ENCODE assay signal across 37 cellular contexts in the genomic region with DNA sequence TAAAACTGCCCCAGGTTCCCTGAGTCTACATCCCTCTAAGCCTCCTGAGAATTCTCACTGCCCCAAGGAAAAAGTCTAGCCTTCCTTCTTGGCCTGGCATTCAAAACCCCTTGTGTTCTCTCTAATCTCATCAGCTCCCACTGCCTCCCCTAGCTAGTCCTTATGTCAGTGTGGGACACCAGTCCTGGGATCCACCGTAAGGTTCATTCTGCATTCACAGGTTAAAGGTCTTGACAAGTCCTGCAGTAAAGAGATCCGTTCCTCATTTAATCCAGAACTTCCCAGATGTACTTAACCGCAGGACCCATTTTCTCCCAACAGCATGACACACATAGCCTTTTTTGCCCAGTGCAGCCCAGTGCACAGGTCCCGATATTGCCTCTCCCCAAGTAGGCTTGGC. TPM values are rescaled to one million over a fixed set of nuclear protein-coding genes. Genes with fewer than 3 reads are reported as not detected.
A peak's percentile ranks its signal among the peaks of the same experiment; 100 is the strongest.
DNase-seq lines count a peak whose midpoint lies in the region; ATAC-seq and FAIRE-seq lines count a peak whose summit lies in the region.
"Had no signal": no experiment of that assay in that cellular context is flagged by ENCODE, and none has a peak within 500 bp of the region (broad histone marks: within the 10 kb centered on the region; RNA-seq: fewer than 3 reads in every experiment).

No MANE protein-coding gene starts in this region.

- H3K27ac ChIP-seq in BLaER1: peak overlapping the region; percentile 89
- H3K27ac ChIP-seq: adrenal gland, esophagus muscularis mucosa, foreskin keratinocyte, heart right ventricle, HL-60, KMS-11, lower lobe of right lung, parathyroid adenoma, SJCRH30 had no signal

- peaks cover 30% of the 10 kb centered on the region for H3K4me1 Mint-ChIP-seq in activated CD4-positive, alpha-beta T cell treated with anti-CD3 and anti-CD28 coated beads for 36 hours
- H3K4me1 Mint-ChIP-seq in activated CD4-positive, alpha-beta memory T cell treated with anti-CD3 and anti-CD28 coated beads for 36 hours (ENCODE audit: low read depth): peaks cover 32% of the 10 kb centered on the region
- H3K4me1 Mint-ChIP-seq in naive B cell: peaks cover 9 to 23% (median 14%) of the 10 kb centered on the region in 3 donors

- no peak for FAIRE-seq in frontal cortex (lab: Jason Lieb, UNC)
- FAIRE-seq: A204.1, endometrium, small intestine, urothelium cell line had no signal

- no peaks in the 10 kb centered on the region for H4K20me1 ChIP-seq in BLaER1

- intact Hi-C loops in activated CD4-positive, alpha-beta T cell treated with anti-CD3 and anti-CD28 coated beads for 36 hours (cut with DNase I, micrococcal nuclease): no loop called here
- intact Hi-C loops in activated CD4-positive, alpha-beta memory T cell treated with anti-CD3 and anti-CD28 coated beads for 36 hours (cut with micrococcal nuclease): no loop called here

- no peak for DNase-seq in activated CD4-positive, alpha-beta T cell treated with anti-CD3 and anti-CD28 coated beads for 36 hours
- DNase-seq in activated CD4-positive, alpha-beta T cell treated with anti-CD3 and anti-CD28 coated beads, Interleukin-2, amount 50 U/mL, for 1 hour: no peak
- DNase-seq in activated CD4-positive, alpha-beta memory T cell treated with anti-CD3 and anti-CD28 coated beads for 36 hours: no peak
- DNase-seq in naive B cell (no peak), frontal cortex (ENCODE audit: low spot score in 2 of 2) (no peak), CD1c-positive myeloid dendritic cell (ENCODE audit: extremely low spot score) (no peak)
- DNase-seq in activated effector memory CD4-positive, alpha-beta T cell treated with Interleukin-2 at 50 U/mL for 16 hours: no peak
- DNase-seq: activated B cell treated with CpG ODN at 0.5 μM for 24 hours; activated CD4-positive, alpha-beta T cell treated with anti-CD3 and anti-CD28 coated beads, Interleukin-2, amount 50 U/mL, for 48 hours; activated gamma-delta T cell; COR-L47; dermis blood vessel endothelial cell; DMS53; foreskin keratinocyte; heart right ventricle; kidney glomerular epithelial cell; lower lobe of right lung; MG63; NCI-H1105 treated with DMSO at 0.1 percent for 48 hours; NCI-H1930; NCI-H2171 treated with DMSO at 0.1 percent for 48 hours; NCI-H510A; retina; SJCRH30; small intestine; stimulated activated naive CD4-positive, alpha-beta T cell treated with Interleukin-2 at 50 U/mL for 16 hours; SW 1271 had no signal

- POLR2A ChIA-PET in activated CD4-positive, alpha-beta T cell treated with anti-CD3 and anti-CD28 coated beads for 36 hours (lab: Charles Lee): no interaction called here
- POLR2A ChIA-PET in activated CD4-positive, alpha-beta memory T cell treated with anti-CD3 and anti-CD28 coated beads for 36 hours (lab: Charles Lee): interaction anchor here (0.9 to 1.9 kb wide), 3 partner anchors 10 to 115 kb away, joined by 3 to 9 read pairs (median 3); no protein-coding TSS in a partner anchor

- H3K27ac Mint-ChIP-seq in activated CD4-positive, alpha-beta T cell treated with anti-CD3 and anti-CD28 coated beads for 36 hours: peak overlapping the region; percentile 37
- H3K27ac Mint-ChIP-seq in activated CD4-positive, alpha-beta memory T cell treated with anti-CD3 and anti-CD28 coated beads for 36 hours: peak overlapping the region; percentile 54
- peak overlapping the region in 5 of 6 donors; percentile 15 to 73 (median 67) for H3K27ac Mint-ChIP-seq in naive B cell
- H3K27ac Mint-ChIP-seq: activated B cell treated with CpG ODN at 0.5 μM for 24 hours had no signal

- H3K9me3 ChIP-seq in BLaER1: peaks cover 21% of the 10 kb centered on the region
- H3K9me3 ChIP-seq: adrenal gland, esophagus muscularis mucosa, heart right ventricle, lower lobe of right lung, MG63, SJCRH30 had no signal

- no peak for ATAC-seq in activated CD4-positive, alpha-beta T cell treated with anti-CD3 and anti-CD28 coated beads for 36 hours
- no peak for ATAC-seq in naive B cell (ENCODE audit: low read depth in 2 of 2)
- ATAC-seq: foreskin keratinocyte, heart right ventricle, lower lobe of right lung had no signal

- H3K36me3 ChIP-seq in BLaER1: peaks cover 57% of the 10 kb centered on the region
- H3K36me3 ChIP-seq: MG63, SJCRH30 had no signal

- H3K9me3 Mint-ChIP-seq in activated CD4-positive, alpha-beta T cell treated with anti-CD3 and anti-CD28 coated beads for 36 hours (ENCODE audit: low read depth): no peaks in the 10 kb centered on the region
- H3K9me3 Mint-ChIP-seq in activated CD4-positive, alpha-beta memory T cell treated with anti-CD3 and anti-CD28 coated beads for 36 hours: no peaks in the 10 kb centered on the region
- no peaks in the 10 kb centered on the region for H3K9me3 Mint-ChIP-seq in naive B cell
- H3K9me3 Mint-ChIP-seq: activated B cell treated with CpG ODN at 0.5 μM for 24 hours had no signal

- no peaks in the 10 kb centered on the region for H3K27me3 ChIP-seq in BLaER1
- H3K27me3 ChIP-seq: adrenal gland, esophagus muscularis mucosa, foreskin keratinocyte, heart right ventricle, MG63, SJCRH30 had no signal

- no peak overlapping the region for H3K9ac ChIP-seq in BLaER1
- H3K9ac ChIP-seq: KMS-11, parathyroid adenoma had no signal

- CTCF ChIA-PET in activated CD4-positive, alpha-beta T cell treated with anti-CD3 and anti-CD28 coated beads for 36 hours (lab: Charles Lee): interaction anchor here (0.6 to 1.8 kb wide), 6 partner anchors 10 to 394 kb away, joined by 3 to 5 read pairs (median 3); no protein-coding TSS in a partner anchor
- CTCF ChIA-PET in activated CD4-positive, alpha-beta memory T cell treated with anti-CD3 and anti-CD28 coated beads for 36 hours (lab: Charles Lee): no interaction called here

- H3K4me3 Mint-ChIP-seq in activated CD4-positive, alpha-beta T cell treated with anti-CD3 and anti-CD28 coated beads for 36 hours: no peak overlapping the region
- H3K4me3 Mint-ChIP-seq in activated CD4-positive, alpha-beta memory T cell treated with anti-CD3 and anti-CD28 coated beads for 36 hours: no peak overlapping the region
- no peak overlapping the region for H3K4me3 Mint-ChIP-seq in naive B cell
- H3K4me3 Mint-ChIP-seq: activated B cell treated with CpG ODN at 0.5 μM for 24 hours had no signal

- H3K36me3 Mint-ChIP-seq in activated CD4-positive, alpha-beta T cell treated with anti-CD3 and anti-CD28 coated beads for 36 hours (ENCODE audit: low read depth): peaks cover 29% of the 10 kb centered on the region
- peaks cover 21% of the 10 kb centered on the region for H3K36me3 Mint-ChIP-seq in activated CD4-positive, alpha-beta memory T cell treated with anti-CD3 and anti-CD28 coated beads for 36 hours
- peaks cover 10 to 22% of the 10 kb centered on the region in 2 donors for H3K36me3 Mint-ChIP-seq in naive B cell

- peak overlapping the region; percentile 89 for H3K4me2 ChIP-seq in BLaER1
- H3K4me2 ChIP-seq: KMS-11 had no signal

- H3K4me3 ChIP-seq in BLaER1: no peak overlapping the region
- H3K4me3 ChIP-seq: adrenal gland, esophagus muscularis mucosa, heart right ventricle, lower lobe of right lung, MG63, SJCRH30 had no signal

- peaks cover 69% of the 10 kb centered on the region for H3K4me1 ChIP-seq in BLaER1
- H3K4me1 ChIP-seq: foreskin keratinocyte, lower lobe of right lung, parathyroid adenoma had no signal

- H3K27me3 Mint-ChIP-seq in activated CD4-positive, alpha-beta T cell treated with anti-CD3 and anti-CD28 coated beads for 36 hours: no peaks in the 10 kb centered on the region
- H3K27me3 Mint-ChIP-seq in activated CD4-positive, alpha-beta memory T cell treated with anti-CD3 and anti-CD28 coated beads for 36 hours: no peaks in the 10 kb centered on the region
- no peaks in the 10 kb centered on the region for H3K27me3 Mint-ChIP-seq in naive B cell
- H3K27me3 Mint-ChIP-seq: activated B cell treated with CpG ODN at 0.5 μM for 24 hours had no signal

RNA-seq across cellular contexts. Expression of a gene that starts 11.6 kb away (rescaled TPM):
- total RNA-seq in activated CD4-positive, alpha-beta T cell treated with anti-CD3 and anti-CD28 coated beads for 36 hours: 10 to 100 TPM; 63.0 to 65.1 TPM
- total RNA-seq in activated CD4-positive, alpha-beta memory T cell treated with anti-CD3 and anti-CD28 coated beads for 36 hours: 10 to 100 TPM; 61.0 to 65.0 TPM
- 10 to 100 TPM; 23.5 to 76.5 (median 53.0) TPM for polyA plus RNA-seq in naive B cell (ENCODE audit: low read depth in 6 of 6)
- 1.2 TPM for total RNA-seq in frontal cortex
- total RNA-seq: H4 had no signal

RNA-seq across cellular contexts. Expression of a gene that starts 54.6 kb away (rescaled TPM):
- 10 to 100 TPM; 18.0 to 26.0 TPM for total RNA-seq in activated CD4-positive, alpha-beta T cell treated with anti-CD3 and anti-CD28 coated beads for 36 hours
- 10 to 100 TPM; 16.0 to 18.3 TPM for total RNA-seq in activated CD4-positive, alpha-beta memory T cell treated with anti-CD3 and anti-CD28 coated beads for 36 hours
- polyA plus RNA-seq in naive B cell (ENCODE audit: low read depth in 6 of 6): 10 to 100 TPM in 1 of 6 donors, 1 to 10 TPM in 5; 4.8 to 13.4 (median 5.8) TPM
- total RNA-seq in frontal cortex: 17.9 TPM

Comparison
In these comparisons a context has a peak if more than half of its experiments do, and no peak if none do; other contexts are left out.
1. RNA of a gene that starts 11.6 kb away (total RNA-seq): 63.0 to 65.1 TPM in activated CD4-positive, alpha-beta T cell treated with anti-CD3 and anti-CD28 coated beads for 36 hours and 61.0 to 65.0 TPM in activated CD4-positive, alpha-beta memory T cell treated with anti-CD3 and anti-CD28 coated beads for 36 hours; 1.2 TPM in frontal cortex (single experiment); every median in the first group is over 10 times any median in the second.
2. Peak in every context shown above with its lines, with median percentiles within 50 percentile points of each other: H3K27ac Mint-ChIP-seq.